In the genomic region with DNA sequence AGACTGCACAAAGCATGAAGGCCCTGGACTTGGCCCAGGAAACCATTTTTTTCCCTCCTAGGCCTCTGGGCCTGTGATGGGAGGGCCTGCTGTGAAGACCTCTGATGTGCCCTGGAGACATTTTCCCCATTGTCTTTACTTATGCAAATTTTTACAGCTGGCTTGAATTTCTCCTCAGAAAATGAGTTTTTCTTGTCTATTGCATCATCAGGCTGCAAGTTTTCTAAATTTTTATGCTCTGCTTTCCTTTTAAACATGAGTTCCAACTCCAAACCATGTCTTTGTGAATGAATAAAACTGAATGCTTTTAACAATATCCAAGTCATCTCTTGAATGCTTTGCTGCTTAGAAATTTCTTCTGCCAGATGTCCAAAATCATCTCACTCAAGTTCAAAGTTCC, we compare ENCODE assay signal across 34 cellular contexts. TPM values are rescaled to one million over a fixed set of nuclear protein-coding genes. Genes with fewer than 3 reads are reported as not detected.
"Had no signal": no experiment of that assay in that cellular context is flagged by ENCODE, and none has a peak within 500 bp of the region (broad histone marks: within the 10 kb centered on the region; RNA-seq: fewer than 3 reads in every experiment).

No MANE protein-coding gene starts in this region.

- H3K27ac ChIP-seq: brain microvascular endothelial cell, coronary artery, dorsolateral prefrontal cortex, foreskin keratinocyte, gastrocnemius medialis, heart left ventricle had no signal

- ATAC-seq: activated CD4-positive, alpha-beta T cell treated with anti-CD3 and anti-CD28 coated beads for 36 hours; activated CD8-positive, alpha-beta memory T cell treated with anti-CD3 and anti-CD28 coated beads, Interleukin-2, amount 10 ng/mL, durations not matched to agents 7 days and 5 days; activated CD8-positive, alpha-beta T cell treated with anti-CD3 and anti-CD28 coated beads, Interleukin-2, amount 10 ng/mL, durations not matched to agents 7 days and 5 days; activated naive CD4-positive, alpha-beta T cell treated with anti-CD3 and anti-CD28 coated beads, Interleukin-2, amount 50 U/mL, for 72 hours; esophagus mucosa; foreskin keratinocyte; gastrocnemius medialis; heart left ventricle had no signal

- DNase-seq: activated CD4-positive, alpha-beta memory T cell treated with anti-CD3 and anti-CD28 coated beads for 36 hours; activated CD4-positive, alpha-beta T cell treated with anti-CD3 and anti-CD28 coated beads for 36 hours; activated CD4-positive, alpha-beta T cell treated with anti-CD3 and anti-CD28 coated beads, Interleukin-2, amount 10 ng/mL, durations not matched to agents 24 days and 14 days; activated CD4-positive, CD25-positive, alpha-beta regulatory T cell; activated CD4-positive, CD25-positive, alpha-beta regulatory T cell treated with anti-CD3 and anti-CD28 coated beads, Interleukin-2, amount 50 U/mL, for 72 hours; activated CD8-positive, alpha-beta memory T cell treated with anti-CD3 and anti-CD28 coated beads, Interleukin-2, amount 10 ng/mL, durations not matched to agents 7 days and 5 days; activated CD8-positive, alpha-beta memory T cell treated with anti-CD3 and anti-CD28 coated beads, Interleukin-2, amount 50 U/mL, for 4 hours; activated CD8-positive, alpha-beta T cell treated with anti-CD3 and anti-CD28 coated beads, Interleukin-2, amount 10 ng/mL, durations not matched to agents 7 days and 5 days; activated effector memory CD4-positive, alpha-beta T cell treated with anti-CD3 and anti-CD28 coated beads, Interleukin-2, amount 50 U/mL, for 16 hours; activated naive CD4-positive, alpha-beta T cell; activated naive CD4-positive, alpha-beta T cell treated with anti-CD3 and anti-CD28 coated beads, Interleukin-2, amount 10 ng/mL, durations not matched to agents 7 days and 5 days; activated naive CD8-positive, alpha-beta T cell treated with anti-CD3 and anti-CD28 coated beads, Interleukin-2, amount 10 ng/mL, durations not matched to agents 7 days and 5 days; activated T-cell treated with anti-CD3 and anti-CD28 coated beads, Interleukin-2, amount 50 U/mL, for 1 hour; activated T-cell treated with anti-CD3 and anti-CD28 coated beads, Interleukin-2, amount 50 U/mL, for 48 hours; amniotic stem cell; anterior cingulate cortex; brain microvascular endothelial cell; dorsolateral prefrontal cortex; effector memory CD4-positive, alpha-beta T cell; endodermal cell; gastrocnemius medialis; glutamatergic neuron; heart left ventricle; T-helper 2 cell had no signal

- H3K27me3 ChIP-seq: brain microvascular endothelial cell, dorsolateral prefrontal cortex, foreskin keratinocyte, gastrocnemius medialis, heart left ventricle had no signal

- H3K9me3 ChIP-seq: gastrocnemius medialis, heart left ventricle had no signal

- H3K4me3 ChIP-seq: coronary artery, dorsolateral prefrontal cortex, gastrocnemius medialis, heart left ventricle had no signal

- H3K4me1 ChIP-seq: foreskin keratinocyte, gastrocnemius medialis, heart left ventricle had no signal

- H3K36me3 ChIP-seq: brain microvascular endothelial cell, gastrocnemius medialis, heart left ventricle had no signal

- FAIRE-seq: astrocyte, bronchial epithelial cell had no signal

RNA-seq across cellular contexts. Expression of a gene that starts 43.7 kb away (rescaled TPM):
- total RNA-seq: activated CD4-positive, alpha-beta memory T cell treated with anti-CD3 and anti-CD28 coated beads for 36 hours; activated CD4-positive, alpha-beta T cell treated with anti-CD3 and anti-CD28 coated beads for 36 hours; activated CD4-positive, alpha-beta T cell treated with anti-CD3 and anti-CD28 coated beads, Interleukin-2, amount 10 ng/mL, durations not matched to agents 24 days and 14 days; activated CD8-positive, alpha-beta memory T cell treated with anti-CD3 and anti-CD28 coated beads for 36 hours; activated CD8-positive, alpha-beta memory T cell treated with anti-CD3 and anti-CD28 coated beads, Interleukin-2, amount 10 ng/mL, durations not matched to agents 7 days and 5 days; activated CD8-positive, alpha-beta T cell treated with anti-CD3 and anti-CD28 coated beads, Interleukin-2, amount 10 ng/mL, durations not matched to agents 7 days and 5 days; activated naive CD4-positive, alpha-beta T cell treated with anti-CD3 and anti-CD28 coated beads, Interleukin-2, amount 50 U/mL, for 72 hours; activated naive CD8-positive, alpha-beta T cell treated with anti-CD3 and anti-CD28 coated beads, Interleukin-2, amount 10 ng/mL, durations not matched to agents 7 days and 5 days; activated T-helper 1 cell treated with anti-CD3 and anti-CD28 coated beads, Interleukin-12 subunit alpha, Interleukin-12 subunit beta, Interleukin-2, Interleukin-4 antibody, amounts not matched to agents 30 ng/mL and 10 ng/mL and 1 ng/mL, durations not matched to agents 14 hours and 24 hours and 36 hours; activated T-helper 2 cell treated with anti-CD3 and anti-CD28 coated beads, Interferon-gamma antibody, Interleukin-2, Interleukin-4, amounts not matched to agents 10 μg/mL and 5 μg/mL and 100 μg/mL, durations not matched to agents 14 hours and 24 hours and 36 hours; T-helper 1 cell treated with Interleukin-12 subunit alpha and Interleukin-12 subunit beta and Interleukin-4 antibody, amounts not matched to agents 30 ng/mL and 1 ng/mL, for 36 hours had no signal
